In the genomic region with DNA sequence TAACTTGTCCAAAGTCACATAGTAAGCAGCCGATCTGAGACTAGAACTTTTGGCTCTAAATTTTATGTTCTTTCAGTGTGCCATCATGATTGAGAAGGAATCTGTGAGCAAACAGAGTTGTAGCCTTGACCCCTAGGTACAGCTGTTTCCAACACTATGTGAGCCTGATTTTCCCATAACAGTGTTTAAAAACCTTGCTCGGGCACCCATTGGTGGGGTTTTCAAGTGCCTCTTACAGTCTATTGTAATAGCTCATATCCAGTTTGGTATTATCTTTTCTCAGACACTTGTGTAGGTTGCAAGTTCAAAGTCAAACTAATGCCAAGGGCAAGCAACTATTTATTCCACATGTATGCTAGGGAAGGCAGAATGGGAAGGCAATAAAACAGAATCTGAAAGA, we compare ENCODE assay signal across 14 cellular contexts.
DNase-seq lines count a peak whose midpoint lies in the region; ATAC-seq lines count a peak whose summit lies in the region.
"Had no signal": no experiment of that assay in that cellular context is flagged by ENCODE, and none has a peak within 500 bp of the region (broad histone marks: within the 10 kb centered on the region; RNA-seq: fewer than 3 reads in every experiment).

No MANE protein-coding gene starts in this region.

- no peaks in the 10 kb centered on the region for H3K9me3 Mint-ChIP-seq in activated CD4-positive, alpha-beta memory T cell treated with anti-CD3 and anti-CD28 coated beads, Interleukin-2, amount 10 ng/mL, durations not matched to agents 7 days and 5 days

- peaks cover 17% of the 10 kb centered on the region for H3K36me3 Mint-ChIP-seq in activated CD4-positive, alpha-beta memory T cell treated with anti-CD3 and anti-CD28 coated beads, Interleukin-2, amount 10 ng/mL, durations not matched to agents 7 days and 5 days (ENCODE audit: low read depth)

- peaks cover 60% of the 10 kb centered on the region for H3K4me1 Mint-ChIP-seq in activated CD4-positive, alpha-beta memory T cell treated with anti-CD3 and anti-CD28 coated beads, Interleukin-2, amount 10 ng/mL, durations not matched to agents 7 days and 5 days

- peak overlapping the region; percentile 69 for H3K4me3 Mint-ChIP-seq in activated CD4-positive, alpha-beta memory T cell treated with anti-CD3 and anti-CD28 coated beads, Interleukin-2, amount 10 ng/mL, durations not matched to agents 7 days and 5 days

- CTCF ChIA-PET in activated CD4-positive, alpha-beta memory T cell treated with anti-CD3 and anti-CD28 coated beads, Interleukin-2, amount 10 ng/mL, durations not matched to agents 7 days and 5 days (lab: Charles Lee): interaction anchor here (0.7 to 2.1 kb wide), 6 partner anchors 9 to 189 kb away, joined by 3 to 18 read pairs (median 4); no protein-coding TSS in a partner anchor

- H3K27ac Mint-ChIP-seq in activated CD4-positive, alpha-beta memory T cell treated with anti-CD3 and anti-CD28 coated beads, Interleukin-2, amount 10 ng/mL, durations not matched to agents 7 days and 5 days: peak overlapping the region; percentile 92

- H3K27me3 Mint-ChIP-seq in activated CD4-positive, alpha-beta memory T cell treated with anti-CD3 and anti-CD28 coated beads, Interleukin-2, amount 10 ng/mL, durations not matched to agents 7 days and 5 days: no peaks in the 10 kb centered on the region

- peak; percentile 80 for ATAC-seq in left ventricle myocardium superior
- ATAC-seq in left cardiac atrium: no peak
- ATAC-seq in GM21619 (IDR thresholded peaks at IDR 0.05; ENCODE audit: unreplicated experiment): no peak

- H3K27ac ChIP-seq in epithelial cell of prostate: peak overlapping the region; percentile 87
- H3K27ac ChIP-seq: BLaER1, HL-60, prostate gland had no signal

- intact Hi-C loops in left ventricle myocardium superior (cut with micrococcal nuclease) (no loop called here), left cardiac atrium (cut with DNase I) (no loop called here)

- POLR2A ChIA-PET in activated CD4-positive, alpha-beta memory T cell treated with anti-CD3 and anti-CD28 coated beads, Interleukin-2, amount 10 ng/mL, durations not matched to agents 7 days and 5 days (lab: Charles Lee): interaction anchor here (0.8 to 4.1 kb wide), 14 partner anchors 8 to 742 kb away, joined by 3 to 27 read pairs (median 9); partner anchors contain the start of gene IL15

- DNase-seq in left ventricle myocardium superior (no peak), left cardiac atrium (no peak), epithelial cell of prostate (ENCODE audit: low read depth, low spot score) (no peak), SHP77 (lab: John Stamatoyannopoulos, UW) (no peak), NCI-H82 treated with DMSO at 0.1 percent for 48 hours (lab: John Stamatoyannopoulos, UW; ENCODE audit: unreplicated experiment) (no peak)
- no peak for DNase-seq in activated CD4-positive, alpha-beta memory T cell treated with anti-CD3 and anti-CD28 coated beads, Interleukin-2, amount 10 ng/mL, durations not matched to agents 7 days and 5 days
- DNase-seq: activated effector memory CD4-positive, alpha-beta T cell treated with anti-CD3 and anti-CD28 coated beads, Interleukin-2, amount 50 U/mL, for 16 hours; central memory CD4-positive, alpha-beta T cell; head of caudate nucleus; stimulated activated CD4-positive, alpha-beta T cell treated with anti-CD3 and anti-CD28 coated beads, Interleukin-15, amount 100 ng/mL, for 24 hours had no signal
